Comparison of ENCODE assay signal across 8 cellular contexts in genomic region chrX:33211356-33212254, GRCh38. TPM values are rescaled to one million over a fixed set of nuclear protein-coding genes. Genes with fewer than 3 reads are reported as not detected.
A peak's percentile ranks its signal among the peaks of the same experiment; 100 is the strongest.
DNase-seq lines count a peak whose midpoint lies in the region; ATAC-seq and TF ChIP-seq lines count a peak whose summit lies in the region.

Gene DMD (minus strand): TSS chrX:33211549. CDS start chrX:33211312, 237 bp downstream.

- H3K4me1 ChIP-seq in adrenal gland (replicated peaks in 1 of 2) (no peaks in the 10 kb centered on the region), heart right ventricle (peaks cover 0 to 3% (median 0%) of the 10 kb centered on the region in 9 donors)

- WGBS in adrenal gland, 4 donors: 20 to 27% (median 21%) methylated on average over 5 to 6 of the region's 6 CpGs
- WGBS in heart right ventricle, 2 donors: 10 to 15% methylated on average over 6 of the region's 6 CpGs

- peak within 1 kb of the TSS in 4 of 5 donors; percentile 21 to 50 (median 24) for H3K27ac ChIP-seq in adrenal gland
- peak within 1 kb of the TSS; percentile 21 to 88 (median 72) for H3K27ac ChIP-seq in heart right ventricle

- no peaks in the 10 kb centered on the region for H3K9me3 ChIP-seq in adrenal gland (replicated peaks in 1 of 3)
- H3K9me3 ChIP-seq in heart right ventricle: peaks cover 0 to 5% (median 0%) of the 10 kb centered on the region in 11 donors

- H3K36me3 ChIP-seq in adrenal gland (replicated peaks in 1 of 2): no peaks in the 10 kb centered on the region
- H3K36me3 ChIP-seq in heart right ventricle: no peaks in the 10 kb centered on the region

- ATAC-seq in heart right ventricle (peak; percentile 91 to 98 (median 96)), HG02763 (IDR thresholded peaks at IDR 0.05; ENCODE audit: unreplicated experiment) (no peak)

- peak within 1 kb of the TSS in 2 of 4 donors; percentile 16 to 51 for H3K4me3 ChIP-seq in adrenal gland
- H3K4me3 ChIP-seq in heart right ventricle: peak within 1 kb of the TSS; percentile 10 to 59 (median 46)

- intact Hi-C loops in adrenal gland (cut with DNase I) (no loop called here), heart right ventricle (cut with DNase I) (no loop called here)

- H3K27me3 ChIP-seq in adrenal gland (no peaks in the 10 kb centered on the region), heart right ventricle (no peaks in the 10 kb centered on the region)

- TF ChIP-seq CTCF in adrenal gland (IDR thresholded peaks at IDR 0.05): peak in 2 of 6 experiments; percentile 14 to 20
- no peak for TF ChIP-seq CTCF in heart right ventricle (IDR thresholded peaks at IDR 0.05)

- TF ChIP-seq POLR2A in adrenal gland (IDR thresholded peaks at IDR 0.05): peak in 1 of 2 donors; percentile 79

- DNase-seq in A172 (ENCODE audit: low spot score) (peak; percentile 0), adrenal gland (peak; percentile 38 to 79 (median 66)), heart right ventricle (peak; percentile 14 to 71), nucleus accumbens (lab: John Stamatoyannopoulos, UW) (peak in 41 of 56 donors; percentile 0 to 48 (median 11)), SIG-M5 (lab: John Stamatoyannopoulos, UW) (no peak), NCI-H82 treated with DMSO at 0.1 percent for 48 hours (lab: John Stamatoyannopoulos, UW; ENCODE audit: unreplicated experiment) (no peak), NCI-H128 (lab: John Stamatoyannopoulos, UW; ENCODE audit: unreplicated experiment) (no peak)

RNA-seq across cellular contexts. Expression of gene DMD, which starts in this region (rescaled TPM):
- 17.6 and 29.7 TPM in 2 replicates for total RNA-seq in A172 (2014; rRNA removed; shearing (Covaris generic))
- 10 to 100 TPM; 17.2 to 62.1 (median 43.8) TPM for total RNA-seq in adrenal gland
- polyA plus RNA-seq in adrenal gland: 10 to 100 TPM; 14.6 to 19.0 (median 16.1) TPM
- total RNA-seq in heart right ventricle: 100 to 1,000 TPM; 126 to 228 (median 191) TPM
- 10 to 100 TPM; 28.5 to 41.9 TPM for polyA plus RNA-seq in heart right ventricle

Comparison
In these comparisons a context has a peak if more than half of its experiments do, and no peak if none do; other contexts are left out.
1. DNase-seq: peak in A172 (single experiment), adrenal gland (7 of 7), heart right ventricle (2 of 2) and nucleus accumbens (41 of 56); none in SIG-M5 (single experiment), NCI-H82 treated with DMSO at 0.1 percent for 48 hours (single experiment) and NCI-H128 (single experiment).